In the genomic region with DNA sequence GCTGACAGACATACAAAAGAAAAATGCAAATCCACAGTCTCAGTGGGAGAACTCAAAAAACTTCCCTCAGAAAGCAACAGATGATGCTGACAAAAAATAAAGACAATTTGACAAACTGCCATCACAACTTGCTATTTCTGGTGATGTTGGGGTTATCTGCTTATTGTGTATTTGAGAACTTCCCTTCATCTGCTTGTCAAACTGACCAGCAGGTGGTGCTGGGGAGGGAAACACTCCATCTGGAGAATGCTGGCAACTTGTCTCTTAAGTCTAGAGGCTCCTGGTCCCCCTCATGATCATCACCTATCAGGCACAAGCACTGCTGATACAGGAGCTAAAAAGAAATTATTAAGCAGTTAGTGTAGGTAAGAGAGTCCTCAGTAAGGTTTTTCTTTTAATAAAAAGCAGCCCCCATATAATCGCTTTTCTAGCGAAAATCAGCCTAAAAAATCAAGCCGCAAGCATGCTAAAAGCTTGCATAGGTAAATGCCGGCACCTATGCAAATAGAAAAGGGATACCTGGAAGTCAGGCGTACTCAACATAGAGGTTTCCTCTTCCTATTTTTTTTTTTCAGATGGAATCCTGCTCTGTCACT, we compare ENCODE assay signal across 9 cellular contexts. TPM values are rescaled to one million over a fixed set of nuclear protein-coding genes. Genes with fewer than 3 reads are reported as not detected.
DNase-seq lines count a peak whose midpoint lies in the region; ATAC-seq and TF ChIP-seq lines count a peak whose summit lies in the region.
"Had no signal": no experiment of that assay in that cellular context is flagged by ENCODE, and none has a peak within 500 bp of the region (broad histone marks: within the 10 kb centered on the region; RNA-seq: fewer than 3 reads in every experiment).

No MANE protein-coding gene starts in this region.

- H3K4me1 Mint-ChIP-seq in HFFc6 (ENCODE audit: low read depth) = peaks cover 7% of the 10 kb centered on the region; the same call in 1 of the 2 replicates
- peaks cover 17% of the 10 kb centered on the region for H3K4me1 Mint-ChIP-seq in activated T-cell treated with anti-CD3 and anti-CD28 coated beads, Interleukin-2, amount 50 U/mL, for 4 hours (ENCODE audit: low read depth)

- H3K9me3 Mint-ChIP-seq in HFFc6 = no peaks in the 10 kb centered on the region
- H3K9me3 Mint-ChIP-seq in activated T-cell treated with anti-CD3 and anti-CD28 coated beads, Interleukin-2, amount 50 U/mL, for 4 hours = no peaks in the 10 kb centered on the region
- H3K9me3 Mint-ChIP-seq: activated naive CD4-positive, alpha-beta T cell treated with anti-CD3 and anti-CD28 coated beads, Interleukin-2, amount 50 U/mL, for 24 hours had no signal

- DNase-seq in Daoy (ENCODE audit: low read depth) = peak; percentile 51
- DNase-seq in HFFc6 = peak; percentile 40
- peak; percentile 62 for DNase-seq in activated T-cell treated with anti-CD3 and anti-CD28 coated beads, Interleukin-2, amount 50 U/mL, for 4 hours
- DNase-seq in foreskin keratinocyte = no peak
- DNase-seq in putamen (ENCODE audit: low spot score) = peak; percentile 12
- no peak for DNase-seq in NCI-H345 treated with DMSO at 0.1 percent for 48 hours (lab: John Stamatoyannopoulos, UW; ENCODE audit: unreplicated experiment)

- ATAC-seq in activated T-cell treated with anti-CD3 and anti-CD28 coated beads, Interleukin-2, amount 50 U/mL, for 4 hours = peak; percentile 61 to 72
- ATAC-seq in foreskin keratinocyte (peak; percentile 73), GM19328 (IDR thresholded peaks at IDR 0.05; ENCODE audit: unreplicated experiment) (no peak)

- H3K4me1 ChIP-seq in OCI-LY3 (ENCODE audit: low read length) (peaks cover 26% of the 10 kb centered on the region), foreskin keratinocyte (no peaks in the 10 kb centered on the region)

- H3K4me3 Mint-ChIP-seq in HFFc6 = no peak overlapping the region
- H3K4me3 Mint-ChIP-seq in activated T-cell treated with anti-CD3 and anti-CD28 coated beads, Interleukin-2, amount 50 U/mL, for 4 hours = no peak overlapping the region
- H3K4me3 Mint-ChIP-seq: activated naive CD4-positive, alpha-beta T cell treated with anti-CD3 and anti-CD28 coated beads, Interleukin-2, amount 50 U/mL, for 24 hours had no signal

- H3K36me3 Mint-ChIP-seq in HFFc6 (ENCODE audit: low read depth) = no peaks in the 10 kb centered on the region
- no peaks in the 10 kb centered on the region for H3K36me3 Mint-ChIP-seq in activated T-cell treated with anti-CD3 and anti-CD28 coated beads, Interleukin-2, amount 50 U/mL, for 4 hours (ENCODE audit: insufficient read depth)

- peak overlapping the region; percentile 23 for H3K4me3 ChIP-seq in OCI-LY3 (ENCODE audit: low read length)

- H4K20me1 ChIP-seq in OCI-LY3 (ENCODE audit: insufficient read depth, low read length) = no peaks in the 10 kb centered on the region

- peak overlapping the region; percentile 40 for H3K4me2 ChIP-seq in OCI-LY3 (ENCODE audit: low read length)

- H2AFZ ChIP-seq in OCI-LY3 (ENCODE audit: low read depth, low read length) = no peak overlapping the region

- H3K36me3 ChIP-seq in OCI-LY3 (replicated peaks; ENCODE audit: low read depth, low read length) = no peaks in the 10 kb centered on the region

- TF ChIP-seq CTCF in HFFc6 (IDR thresholded peaks at IDR 0.05) = peak; percentile 83
- peak; percentile 74 for TF ChIP-seq CTCF in OCI-LY3 (IDR thresholded peaks at IDR 0.05; ENCODE audit: low read depth, low read length)
- TF ChIP-seq CTCF in foreskin keratinocyte (conservative IDR thresholded peaks at IDR 0.05) = peak; percentile 69

- H3K27ac ChIP-seq in OCI-LY3 (ENCODE audit: low read length) (no peak overlapping the region), foreskin keratinocyte (no peak overlapping the region)

- H3K27me3 Mint-ChIP-seq in HFFc6 (ENCODE audit: insufficient read depth) = peaks cover 19% of the 10 kb centered on the region
- H3K27me3 Mint-ChIP-seq in activated T-cell treated with anti-CD3 and anti-CD28 coated beads, Interleukin-2, amount 50 U/mL, for 4 hours (ENCODE audit: low read depth) = peaks cover 37% of the 10 kb centered on the region

- H3K79me2 ChIP-seq in OCI-LY3 (ENCODE audit: low read length) = no peaks in the 10 kb centered on the region

- peaks cover 35% of the 10 kb centered on the region for H3K27me3 ChIP-seq in OCI-LY3 (ENCODE audit: low read depth, low read length)
- H3K27me3 ChIP-seq in foreskin keratinocyte = peaks cover 8% of the 10 kb centered on the region

- no peaks in the 10 kb centered on the region for H3K9me3 ChIP-seq in OCI-LY3 (ENCODE audit: insufficient read depth, low read length)

- H3K27ac Mint-ChIP-seq in HFFc6 = no peak overlapping the region
- H3K27ac Mint-ChIP-seq: activated naive CD4-positive, alpha-beta T cell treated with anti-CD3 and anti-CD28 coated beads, Interleukin-2, amount 50 U/mL, for 24 hours had no signal

- no peak overlapping the region for H3K9ac ChIP-seq in OCI-LY3 (ENCODE audit: low read length)

RNA-seq across cellular contexts. Expression of gene FAM111B, which starts 9.8 kb away (rescaled TPM):
- total RNA-seq in Daoy (2014; rRNA removed; shearing (Covaris generic)) = 24.1 and 32.3 TPM in 2 replicates
- 10 to 100 TPM in 5 of 6 experiments, 1 to 10 TPM in 1; 6.1 to 16.7 (median 13.5) TPM for total RNA-seq in HFFc6 (2021; fragmentation: NEBNext Ultra II Directional; extraction: Animal tissue kit (Norgen Biotek cat#: 25700))
- total RNA-seq in activated T-cell treated with anti-CD3 and anti-CD28 coated beads, Interleukin-2, amount 50 U/mL, for 4 hours = 1 to 10 TPM; 6.4 to 9.9 (median 9.5) TPM
- 24.6 and 24.8 TPM in 2 replicates for total RNA-seq in foreskin keratinocyte
- 7.6 and 9.8 TPM in 2 replicates for polyA plus RNA-seq in foreskin keratinocyte

RNA-seq across cellular contexts. Expression of gene GLYATL1B, which starts 11.1 kb away (rescaled TPM):
- not detected in 2 replicates for total RNA-seq in Daoy (2014; rRNA removed; shearing (Covaris generic))
- total RNA-seq in HFFc6 (2021; fragmentation: NEBNext Ultra II Directional; extraction: Animal tissue kit (Norgen Biotek cat#: 25700)) = not detected
- not detected for total RNA-seq in activated T-cell treated with anti-CD3 and anti-CD28 coated beads, Interleukin-2, amount 50 U/mL, for 4 hours
- not detected in 2 replicates for total RNA-seq in foreskin keratinocyte
- not detected in 2 replicates for polyA plus RNA-seq in foreskin keratinocyte

RNA-seq across cellular contexts. Expression of gene FAM111A, which starts 45.4 kb away (rescaled TPM):
- total RNA-seq in Daoy (2014; rRNA removed; shearing (Covaris generic)) = 62.6 and 66.0 TPM in 2 replicates
- total RNA-seq in HFFc6 (2021; fragmentation: NEBNext Ultra II Directional; extraction: Animal tissue kit (Norgen Biotek cat#: 25700)) = 10 to 100 TPM; 28.7 to 56.6 (median 46.7) TPM
- total RNA-seq in activated T-cell treated with anti-CD3 and anti-CD28 coated beads, Interleukin-2, amount 50 U/mL, for 4 hours = 10 to 100 TPM; 12.6 to 15.6 (median 15.5) TPM
- total RNA-seq in foreskin keratinocyte = 37.2 and 40.8 TPM in 2 replicates
- polyA plus RNA-seq in foreskin keratinocyte = 12.6 and 14.3 TPM in 2 replicates

Comparison
In these comparisons a context has a peak if more than half of its experiments do, and no peak if none do; other contexts are left out.
1. DNase-seq: peak in Daoy (single experiment), HFFc6 (single experiment), activated T-cell treated with anti-CD3 and anti-CD28 coated beads, Interleukin-2, amount 50 U/mL, for 4 hours (single experiment) and putamen (single experiment); none in foreskin keratinocyte (0 of 2) and NCI-H345 treated with DMSO at 0.1 percent for 48 hours (single experiment).
2. Peak in every context shown above with its lines, with median percentiles within 50 percentile points of each other: CTCF ChIP-seq.